Comparison of ENCODE assay signal across 1 cellular context in genomic region chr15:75641176-75641498, GRCh38.
TF ChIP-seq lines count a peak whose summit lies in the region.

No MANE protein-coding gene starts in this region.

TF ChIP-seq in HCT116, 20 proteins besides CTCF, POLR2A, EP300 and RAD21 (continued from another document):
- no peak for TF ChIP-seq ZBTB33 (IDR thresholded peaks at IDR 0.05; ENCODE audit: extremely low read depth, insufficient replicate concordance, low read length)
- TF ChIP-seq SRF (IDR thresholded peaks at IDR 0.05; ENCODE audit: low read depth): no peak
- TF ChIP-seq CEBPB (IDR thresholded peaks at IDR 0.05; ENCODE audit: low read depth): no peak
- TF ChIP-seq ZFX (IDR thresholded peaks at IDR 0.05): no peak
- TF ChIP-seq EZH2phosphoT487 (IDR thresholded peaks at IDR 0.05; ENCODE audit: borderline replicate concordance): no peak
- no peak for TF ChIP-seq ATF3 (IDR thresholded peaks at IDR 0.05)
- TF ChIP-seq REST (IDR thresholded peaks at IDR 0.05; ENCODE audit: low read depth): no peak
